Comparison of ENCODE assay signal across 1 cellular context in the genomic region with DNA sequence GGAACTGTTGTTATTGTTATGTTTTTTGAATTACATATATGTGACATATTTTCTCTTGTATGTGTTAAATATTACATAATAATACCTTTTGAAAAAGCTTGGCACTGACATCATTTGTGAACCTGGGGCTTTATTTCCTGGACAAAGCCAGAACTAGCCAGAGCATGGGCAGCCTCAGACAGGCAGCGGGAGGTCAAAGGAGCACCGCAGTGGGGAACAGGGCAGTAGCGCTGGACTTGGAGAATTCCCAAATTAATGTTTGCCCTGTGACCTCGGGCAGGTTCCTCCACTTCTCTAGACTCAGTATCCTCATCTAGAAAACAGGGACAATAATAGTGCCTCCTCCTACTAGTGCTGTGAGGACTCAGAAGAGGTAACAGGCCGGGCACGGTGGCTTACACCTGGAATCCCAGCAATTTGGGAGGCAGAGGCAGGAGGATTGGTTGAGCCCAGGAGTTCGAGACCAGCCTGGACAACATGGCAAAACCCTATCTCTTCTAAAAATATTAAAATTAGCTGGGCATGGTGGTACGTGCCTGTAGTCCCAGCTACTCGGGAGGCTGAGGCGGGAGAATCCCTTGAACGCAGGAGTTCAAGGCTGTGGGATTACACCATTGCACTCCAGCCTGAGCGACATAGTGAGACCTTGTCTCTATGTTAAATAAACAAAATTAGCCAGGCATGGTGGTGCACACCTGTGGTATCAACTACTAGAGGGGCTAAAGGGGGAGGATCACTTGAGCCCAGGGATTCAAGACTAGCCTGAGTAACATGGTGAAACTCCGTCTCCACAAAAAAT.
TF ChIP-seq lines count a peak whose summit lies in the region.

No MANE protein-coding gene starts in this region.

TF ChIP-seq in liver, 16 proteins besides CTCF, POLR2A, EP300 and RAD21 (continued from another document):
- TF ChIP-seq, protein P1, sequence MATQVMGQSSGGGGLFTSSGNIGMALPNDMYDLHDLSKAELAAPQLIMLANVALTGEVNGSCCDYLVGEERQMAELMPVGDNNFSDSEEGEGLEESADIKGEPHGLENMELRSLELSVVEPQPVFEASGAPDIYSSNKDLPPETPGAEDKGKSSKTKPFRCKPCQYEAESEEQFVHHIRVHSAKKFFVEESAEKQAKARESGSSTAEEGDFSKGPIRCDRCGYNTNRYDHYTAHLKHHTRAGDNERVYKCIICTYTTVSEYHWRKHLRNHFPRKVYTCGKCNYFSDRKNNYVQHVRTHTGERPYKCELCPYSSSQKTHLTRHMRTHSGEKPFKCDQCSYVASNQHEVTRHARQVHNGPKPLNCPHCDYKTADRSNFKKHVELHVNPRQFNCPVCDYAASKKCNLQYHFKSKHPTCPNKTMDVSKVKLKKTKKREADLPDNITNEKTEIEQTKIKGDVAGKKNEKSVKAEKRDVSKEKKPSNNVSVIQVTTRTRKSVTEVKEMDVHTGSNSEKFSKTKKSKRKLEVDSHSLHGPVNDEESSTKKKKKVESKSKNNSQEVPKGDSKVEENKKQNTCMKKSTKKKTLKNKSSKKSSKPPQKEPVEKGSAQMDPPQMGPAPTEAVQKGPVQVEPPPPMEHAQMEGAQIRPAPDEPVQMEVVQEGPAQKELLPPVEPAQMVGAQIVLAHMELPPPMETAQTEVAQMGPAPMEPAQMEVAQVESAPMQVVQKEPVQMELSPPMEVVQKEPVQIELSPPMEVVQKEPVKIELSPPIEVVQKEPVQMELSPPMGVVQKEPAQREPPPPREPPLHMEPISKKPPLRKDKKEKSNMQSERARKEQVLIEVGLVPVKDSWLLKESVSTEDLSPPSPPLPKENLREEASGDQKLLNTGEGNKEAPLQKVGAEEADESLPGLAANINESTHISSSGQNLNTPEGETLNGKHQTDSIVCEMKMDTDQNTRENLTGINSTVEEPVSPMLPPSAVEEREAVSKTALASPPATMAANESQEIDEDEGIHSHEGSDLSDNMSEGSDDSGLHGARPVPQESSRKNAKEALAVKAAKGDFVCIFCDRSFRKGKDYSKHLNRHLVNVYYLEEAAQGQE (IDR thresholded peaks at IDR 0.05), result no peak
- TF ChIP-seq ZBTB33 (IDR thresholded peaks at IDR 0.05) (peak; percentile 44), ATF3 (IDR thresholded peaks at IDR 0.05) (peak; percentile 19), FOXA2 (IDR thresholded peaks at IDR 0.05) (no peak)
